Comparison of ENCODE assay signal across 8 cellular contexts in genomic region chr3:150495563-150496168, GRCh38. TPM values are rescaled to one million over a fixed set of nuclear protein-coding genes. Genes with fewer than 3 reads are reported as not detected.
A peak's percentile ranks its signal among the peaks of the same experiment; 100 is the strongest.
DNase-seq lines count a peak whose midpoint lies in the region; ATAC-seq, FAIRE-seq and TF ChIP-seq lines count a peak whose summit lies in the region.

No MANE protein-coding gene starts in this region.

- H3K9me3 Mint-ChIP-seq in naive thymus-derived CD4-positive, alpha-beta T cell = no peaks in the 10 kb centered on the region

- no peaks in the 10 kb centered on the region for H3K79me2 ChIP-seq in endothelial cell of umbilical vein (ENCODE audit: control insufficient read depth, insufficient read depth, low read length)

- FAIRE-seq in endothelial cell of umbilical vein (lab: Jason Lieb, UNC) = peak; percentile 81

- peak; percentile 73 for ATAC-seq in naive thymus-derived CD4-positive, alpha-beta T cell
- ATAC-seq in HG03039 (IDR thresholded peaks at IDR 0.05; ENCODE audit: unreplicated experiment) (no peak), GM18861 (IDR thresholded peaks at IDR 0.05; ENCODE audit: unreplicated experiment) (no peak)

- TF ChIP-seq CTCF in endothelial cell of umbilical vein (IDR thresholded peaks at IDR 0.05; ENCODE audit: extremely low read depth in 1 of 2, insufficient read depth in 1 of 2, low read depth in 1 of 2, low read length in 2 of 2) = peak; percentile 36 to 42

- BruUV-seq in endothelial cell of umbilical vein (replicated peaks; lab: Mats Ljungman, UMichigan) = no TSS peak

- peaks cover 0 to 9% (median 0%) of the 10 kb centered on the region in 5 donors for H3K27me3 Mint-ChIP-seq in naive thymus-derived CD4-positive, alpha-beta T cell

- H3K36me3 Mint-ChIP-seq in naive thymus-derived CD4-positive, alpha-beta T cell = no peaks in the 10 kb centered on the region

- CTCF ChIA-PET in endothelial cell of umbilical vein (lab: Charles Lee) = interaction anchor here (0.6 to 6.4 kb wide), 78 partner anchors 9 to 744 kb away, joined by 3 to 219 read pairs (median 5); partner anchors contain the start of genes COMMD2, PFN2, SIAH2 and TSC22D2
- CTCF ChIA-PET in naive thymus-derived CD4-positive, alpha-beta T cell (lab: Charles Lee) = interaction anchor here (0.6 to 3.1 kb wide), 24 partner anchors 9 to 558 kb away, joined by 3 to 41 read pairs (median 3); partner anchors contain the start of gene TSC22D2

- H2AFZ ChIP-seq in endothelial cell of umbilical vein (ENCODE audit: low read depth, low read length) = no peak overlapping the region

- H3K4me2 ChIP-seq in endothelial cell of umbilical vein (ENCODE audit: insufficient read depth, low read length) = no peak overlapping the region

- H3K27ac ChIP-seq in endothelial cell of umbilical vein (ENCODE audit: insufficient read depth, low read depth, low read length) = no peak overlapping the region
- H3K27ac ChIP-seq in naive thymus-derived CD4-positive, alpha-beta T cell (ENCODE audit: low read depth, low read length) = no peak overlapping the region

- no peak for TF ChIP-seq POLR2A in endothelial cell of umbilical vein (IDR thresholded peaks at IDR 0.05; ENCODE audit: low read depth, low read length)

- H3K9me1 ChIP-seq in endothelial cell of umbilical vein (replicated peaks; ENCODE audit: control insufficient read depth, extremely low read depth, insufficient read depth, low read length) = no peaks in the 10 kb centered on the region

- H3K27me3 ChIP-seq in endothelial cell of umbilical vein (ENCODE audit: control insufficient read depth in 2 of 2, insufficient read depth in 2 of 2, low read length in 2 of 2) = no peaks in the 10 kb centered on the region
- H3K27me3 ChIP-seq in naive thymus-derived CD4-positive, alpha-beta T cell (ENCODE audit: control insufficient read depth in 2 of 2, insufficient read depth in 2 of 2, low read length in 2 of 2) = no peaks in the 10 kb centered on the region

- POLR2A ChIA-PET in endothelial cell of umbilical vein (lab: Charles Lee) = interaction anchor here (1.3 kb wide), 1 partner anchor 87 kb away, joined by 5 read pairs; the partner anchor contains the start of gene TSC22D2
- POLR2A ChIA-PET in naive thymus-derived CD4-positive, alpha-beta T cell (lab: Charles Lee) = interaction anchor here (3.5 kb wide), 1 partner anchor 86 kb away, joined by 16 read pairs; the partner anchor contains the start of gene TSC22D2

- no peak overlapping the region for H3K9ac ChIP-seq in endothelial cell of umbilical vein (replicated peaks; ENCODE audit: extremely low read depth, insufficient read depth, low read length)

- H3K4me3 ChIP-seq in endothelial cell of umbilical vein (replicated peaks in 1 of 3; ENCODE audit: insufficient read depth in 1 of 3, low read depth in 1 of 3, low read length in 3 of 3) = no peak overlapping the region
- H3K4me3 ChIP-seq in naive thymus-derived CD4-positive, alpha-beta T cell (ENCODE audit: low read length) = no peak overlapping the region

- H3K27ac Mint-ChIP-seq in naive thymus-derived CD4-positive, alpha-beta T cell = no peak overlapping the region

- peaks cover 0 to 6% (median 0%) of the 10 kb centered on the region in 7 donors for H3K4me1 Mint-ChIP-seq in naive thymus-derived CD4-positive, alpha-beta T cell

- dilution Hi-C loops in endothelial cell of umbilical vein (cut with MboI; ENCODE audit: extremely low pct_ligation_motif_present, low sequenced_read_pairs) = no loop called here

- intact Hi-C loops in endothelial cell of umbilical vein (cut with micrococcal nuclease) = loop anchor here (1.0 to 10.0 kb wide), 7 partner anchors 47 to 561 kb away; no protein-coding TSS in a partner anchor
- intact Hi-C loops in naive thymus-derived CD4-positive, alpha-beta T cell (cut with micrococcal nuclease) = loop anchor here (1.0 to 10.0 kb wide), 9 partner anchors 85 to 528 kb away; partner anchors contain the start of genes PFN2 (in 1 of the 2) and TSC22D2 (in 1 of the 2)

- H3K4me1 ChIP-seq in endothelial cell of umbilical vein (ENCODE audit: control insufficient read depth, extremely low read depth, insufficient read depth, low read length) = peaks cover 9% of the 10 kb centered on the region
- H3K4me1 ChIP-seq in naive thymus-derived CD4-positive, alpha-beta T cell (ENCODE audit: control insufficient read depth in 2 of 2, insufficient read depth in 2 of 2, low read length in 2 of 2) = no peaks in the 10 kb centered on the region

- peak; percentile 43 for DNase-seq in DMS153 treated with DMSO at 0.1 percent for 48 hours (lab: John Stamatoyannopoulos, UW; ENCODE audit: unreplicated experiment)
- no peak for DNase-seq in DMS153 (lab: John Stamatoyannopoulos, UW)
- peak; percentile 55 for DNase-seq in LoVo (ENCODE audit: low spot score)
- peak; percentile 50 for DNase-seq in RPMI7951 (ENCODE audit: low read depth)
- peak; percentile 75 for DNase-seq in endothelial cell of umbilical vein (ENCODE audit: low read depth, low spot score)
- peak in 7 of 9 donors; percentile 9 to 59 (median 41) for DNase-seq in naive thymus-derived CD4-positive, alpha-beta T cell

- H3K36me3 ChIP-seq in endothelial cell of umbilical vein (ENCODE audit: control insufficient read depth in 2 of 2, extremely low read depth in 1 of 2, insufficient read depth in 2 of 2, low read length in 2 of 2) = no peaks in the 10 kb centered on the region
- no peaks in the 10 kb centered on the region for H3K36me3 ChIP-seq in naive thymus-derived CD4-positive, alpha-beta T cell (ENCODE audit: control insufficient read depth in 2 of 3, insufficient read depth in 3 of 3, low read length in 3 of 3)

- H3K4me3 Mint-ChIP-seq in naive thymus-derived CD4-positive, alpha-beta T cell = no peak overlapping the region

- H3K9me3 ChIP-seq in endothelial cell of umbilical vein (replicated peaks; ENCODE audit: control insufficient read depth, insufficient read depth, low read length) = no peaks in the 10 kb centered on the region
- no peaks in the 10 kb centered on the region for H3K9me3 ChIP-seq in naive thymus-derived CD4-positive, alpha-beta T cell (ENCODE audit: control insufficient read depth in 2 of 3, low read length in 3 of 3)

- H4K20me1 ChIP-seq in endothelial cell of umbilical vein (replicated peaks; ENCODE audit: control insufficient read depth, extremely low read depth, insufficient read depth, low read length) = no peaks in the 10 kb centered on the region

TF ChIP-seq in endothelial cell of umbilical vein, 7 proteins besides CTCF, POLR2A, EP300 and RAD21:
- TF ChIP-seq POLR2AphosphoS5 (IDR thresholded peaks at IDR 0.05; ENCODE audit: insufficient read depth, low read depth, low read length) (no peak), JUN (IDR thresholded peaks at IDR 0.05; ENCODE audit: borderline replicate concordance, insufficient read depth, insufficient read length, low read depth) (no peak), MAX (IDR thresholded peaks at IDR 0.05; ENCODE audit: insufficient read depth, insufficient read length) (no peak), FOS (IDR thresholded peaks at IDR 0.05; ENCODE audit: borderline replicate concordance, insufficient read depth, low read length) (no peak), EZH2 (IDR thresholded peaks at IDR 0.05; ENCODE audit: borderline replicate concordance, low read depth, low read length, severe bottlenecking) (no peak), MYC (IDR thresholded peaks at IDR 0.05; ENCODE audit: low read depth, low read length) (no peak), GATA2 (IDR thresholded peaks at IDR 0.05; ENCODE audit: insufficient read depth, insufficient read length, low read depth, low read length) (no peak)

RNA-seq across cellular contexts. Expression of gene SERP1, which starts 50.6 kb away (rescaled TPM):
- 178 and 187 TPM in 2 replicates for total RNA-seq in RPMI7951 (2014; rRNA removed; shearing (Covaris generic))
- total RNA-seq in endothelial cell of umbilical vein = 81.7 and 82.0 TPM in 2 replicates
- polyA plus RNA-seq in endothelial cell of umbilical vein = 103 and 135 TPM in 2 replicates
- polyA plus RNA-seq in endothelial cell of umbilical vein (2011; cell fraction: cytosol; rRNA removed) = 49.2 and 72.4 TPM in 2 replicates
- polyA plus RNA-seq in endothelial cell of umbilical vein (2011; cell fraction: nucleus; rRNA removed) = 52.3 and 63.3 TPM in 2 replicates
- polyA plus RNA-seq in endothelial cell of umbilical vein (2012) = 71.0 and 81.6 TPM in 2 replicates
- polyA minus RNA-seq in endothelial cell of umbilical vein = 43.5 and 53.5 TPM in 2 replicates
- polyA minus RNA-seq in endothelial cell of umbilical vein (2011; cell fraction: cytosol; rRNA and poly(A)+ RNA removed) = 151 TPM
- 68.3 and 77.8 TPM in 2 replicates for polyA minus RNA-seq in endothelial cell of umbilical vein (2011; cell fraction: nucleus; rRNA and poly(A)+ RNA removed)
- 100 to 1,000 TPM in 4 of 5 experiments, 10 to 100 TPM in 1; 89.4 to 120 (median 115) TPM for total RNA-seq in naive thymus-derived CD4-positive, alpha-beta T cell
- polyA plus RNA-seq in naive thymus-derived CD4-positive, alpha-beta T cell = 100 to 1,000 TPM; 115 to 140 TPM

RNA-seq across cellular contexts. Expression of gene EIF2A, which starts 50.9 kb away (rescaled TPM):
- total RNA-seq in RPMI7951 (2014; rRNA removed; shearing (Covaris generic)) = 336 and 604 TPM in 2 replicates
- total RNA-seq in endothelial cell of umbilical vein = 97.6 and 104 TPM in 2 replicates
- 55.3 and 85.2 TPM in 2 replicates for polyA plus RNA-seq in endothelial cell of umbilical vein
- polyA plus RNA-seq in endothelial cell of umbilical vein (2011; cell fraction: cytosol; rRNA removed) = 141 and 145 TPM in 2 replicates
- 119 and 137 TPM in 2 replicates for polyA plus RNA-seq in endothelial cell of umbilical vein (2011; cell fraction: nucleus; rRNA removed)
- polyA plus RNA-seq in endothelial cell of umbilical vein (2012) = 59.6 and 74.1 TPM in 2 replicates
- 70.2 and 78.8 TPM in 2 replicates for polyA minus RNA-seq in endothelial cell of umbilical vein
- polyA minus RNA-seq in endothelial cell of umbilical vein (2011; cell fraction: cytosol; rRNA and poly(A)+ RNA removed) = 80.3 TPM
- polyA minus RNA-seq in endothelial cell of umbilical vein (2011; cell fraction: nucleus; rRNA and poly(A)+ RNA removed) = 85.4 and 129 TPM in 2 replicates
- 100 to 1,000 TPM in 4 of 5 experiments, 10 to 100 TPM in 1; 94.7 to 135 (median 105) TPM for total RNA-seq in naive thymus-derived CD4-positive, alpha-beta T cell
- 10 to 100 TPM; 54.1 to 58.4 TPM for polyA plus RNA-seq in naive thymus-derived CD4-positive, alpha-beta T cell
